In the genomic region with DNA sequence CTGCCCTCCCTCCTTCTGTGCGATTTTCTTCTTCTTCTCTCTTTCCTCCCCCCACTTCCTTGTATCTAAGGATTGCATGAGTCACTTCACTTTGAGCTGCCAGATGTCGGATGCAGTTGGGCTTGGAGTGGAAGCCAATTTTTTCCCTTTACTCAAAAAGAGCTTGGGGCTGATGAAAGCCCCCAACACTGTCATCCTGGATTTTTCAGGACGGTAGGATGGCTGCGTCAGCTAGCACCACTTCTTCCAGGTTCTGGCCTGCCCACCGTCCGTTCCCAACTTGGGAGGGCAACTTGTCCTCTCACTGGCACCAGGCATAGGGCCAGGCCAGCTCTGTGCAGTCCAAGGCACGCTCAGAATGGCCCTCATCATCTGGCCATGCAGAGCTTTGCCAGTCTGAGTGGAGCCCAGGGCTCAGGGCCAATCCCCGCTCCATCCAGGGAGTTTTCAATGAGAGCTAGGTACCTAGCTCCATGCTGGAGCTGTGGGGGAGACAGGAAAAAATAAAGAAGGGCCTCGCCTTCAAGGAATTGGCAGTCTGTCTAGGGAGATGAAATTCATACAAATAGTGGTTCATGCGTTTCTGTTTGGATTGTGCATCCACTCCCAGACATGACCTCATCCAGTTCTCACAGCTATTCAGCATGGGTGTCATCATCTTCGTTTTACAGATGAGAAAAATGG, we compare ENCODE assay signal across 8 cellular contexts. TPM values are rescaled to one million over a fixed set of nuclear protein-coding genes. Genes with fewer than 3 reads are reported as not detected.
DNase-seq lines count a peak whose midpoint lies in the region; ATAC-seq, FAIRE-seq and TF ChIP-seq lines count a peak whose summit lies in the region.

No MANE protein-coding gene starts in this region.

- peak; percentile 64 to 74 for ATAC-seq in A549
- ATAC-seq in activated CD8-positive, alpha-beta T cell treated with anti-CD3 and anti-CD28 coated beads, Interleukin-2, amount 10 ng/mL, durations not matched to agents 7 days and 5 days: no peak
- ATAC-seq in GM21515 (IDR thresholded peaks at IDR 0.05; ENCODE audit: unreplicated experiment): no peak

- H2AFZ ChIP-seq in mesenchymal stem cell (ENCODE audit: low read depth, low read length): no peak overlapping the region

- H2AK5ac ChIP-seq in mesenchymal stem cell (ENCODE audit: low read length, severe bottlenecking): no peak overlapping the region

- H3K23ac ChIP-seq in mesenchymal stem cell (ENCODE audit: low read length in 2 of 2): no peak overlapping the region

- H3K27ac Mint-ChIP-seq in chondrocyte (ENCODE audit: unreplicated experiment): peak overlapping the region; percentile 99
- H3K27ac Mint-ChIP-seq in activated CD8-positive, alpha-beta T cell treated with anti-CD3 and anti-CD28 coated beads, Interleukin-2, amount 10 ng/mL, durations not matched to agents 7 days and 5 days: no peak overlapping the region

- H3K14ac ChIP-seq in mesenchymal stem cell (ENCODE audit: low read length in 2 of 2): no peak overlapping the region

- H3K4me2 ChIP-seq in A549 (peak overlapping the region; percentile 60), mesenchymal stem cell (ENCODE audit: low read length, poor library complexity, severe bottlenecking) (no peak overlapping the region)

- peak overlapping the region; percentile 51 for H2BK120ac ChIP-seq in mesenchymal stem cell (ENCODE audit: low read depth, low read length)

- no peak overlapping the region for H3K4me3 ChIP-seq in A549
- peak overlapping the region in 1 of 2 experiments; percentile 47 for H3K4me3 ChIP-seq in mesenchymal stem cell (ENCODE audit: insufficient read depth in 1 of 2, low read depth in 1 of 2, low read length in 2 of 2)

- no peak for FAIRE-seq in A549 (lab: Jason Lieb, UNC)

- peak overlapping the region; percentile 72 for H4K91ac ChIP-seq in mesenchymal stem cell (ENCODE audit: low read length)

- 32% methylated on average over 7 of the region's 11 CpGs for WGBS in A549 (ENCODE audit: missing lambda C conversion rate)
- 51% methylated on average over 10 of the region's 11 CpGs for WGBS in mesenchymal stem cell

- H3K27me3 Mint-ChIP-seq in chondrocyte (ENCODE audit: low read depth): no peaks in the 10 kb centered on the region
- no peaks in the 10 kb centered on the region for H3K27me3 Mint-ChIP-seq in activated CD8-positive, alpha-beta T cell treated with anti-CD3 and anti-CD28 coated beads, Interleukin-2, amount 10 ng/mL, durations not matched to agents 7 days and 5 days (ENCODE audit: low read depth)

- POLR2A ChIA-PET in A549 (lab: Yijun Ruan, JAX): no interaction called here
- POLR2A ChIA-PET in activated CD8-positive, alpha-beta T cell treated with anti-CD3 and anti-CD28 coated beads, Interleukin-2, amount 10 ng/mL, durations not matched to agents 7 days and 5 days (lab: Charles Lee): no interaction called here

- CTCF ChIA-PET in A549 (lab: Yijun Ruan, JAX): interaction anchor here (0.9 to 1.6 kb wide), 5 partner anchors 12 to 163 kb away, joined by 3 to 4 read pairs (median 4); no protein-coding TSS in a partner anchor
- CTCF ChIA-PET in activated CD8-positive, alpha-beta T cell treated with anti-CD3 and anti-CD28 coated beads, Interleukin-2, amount 10 ng/mL, durations not matched to agents 7 days and 5 days (lab: Charles Lee): no interaction called here

- peak overlapping the region in 1 of 2 experiments; percentile 39 for H3K4ac ChIP-seq in mesenchymal stem cell (ENCODE audit: low read depth in 1 of 2, low read length in 2 of 2)

- TF ChIP-seq RAD21 in A549 (conservative IDR thresholded peaks at IDR 0.05 in 1 of 2, IDR thresholded peaks at IDR 0.05 in 1 of 2): no peak

- H3K9ac ChIP-seq in mesenchymal stem cell (ENCODE audit: low read length): peak overlapping the region; percentile 55

- H2BK5ac ChIP-seq in mesenchymal stem cell (ENCODE audit: low read depth, low read length, poor library complexity, severe bottlenecking): no peak overlapping the region

- no peak for TF ChIP-seq CTCF in A549 (IDR thresholded peaks at IDR 0.05)
- TF ChIP-seq CTCF in chondrocyte (IDR thresholded peaks at IDR 0.05): no peak
- TF ChIP-seq CTCF in GM20000 (IDR thresholded peaks at IDR 0.05; ENCODE audit: extremely low read depth, missing control alignments): no peak

- no peak for TF ChIP-seq POLR2A in A549 (IDR thresholded peaks at IDR 0.05; ENCODE audit: low read length)

- peaks cover 11 to 16% of the 10 kb centered on the region in 2 experiments for H3K27me3 ChIP-seq in mesenchymal stem cell (ENCODE audit: control insufficient read depth in 1 of 2, insufficient read depth in 1 of 2, low read length in 2 of 2)

- no peaks in the 10 kb centered on the region for H3K36me3 Mint-ChIP-seq in chondrocyte (ENCODE audit: low read depth)
- no peaks in the 10 kb centered on the region for H3K36me3 Mint-ChIP-seq in activated CD8-positive, alpha-beta T cell treated with anti-CD3 and anti-CD28 coated beads, Interleukin-2, amount 10 ng/mL, durations not matched to agents 7 days and 5 days (ENCODE audit: low read depth)

- H3K36me3 ChIP-seq in mesenchymal stem cell (ENCODE audit: control insufficient read depth in 1 of 2, insufficient read depth in 2 of 2, low read depth in 1 of 2, low read length in 2 of 2): no peaks in the 10 kb centered on the region

- H3K4me1 ChIP-seq in A549: peaks cover 29% of the 10 kb centered on the region
- peaks cover 21% of the 10 kb centered on the region for H3K4me1 ChIP-seq in mesenchymal stem cell (ENCODE audit: control insufficient read depth, insufficient read depth, low read depth, low read length)

- peak overlapping the region; percentile 69 to 83 for H3K27ac ChIP-seq in A549
- H3K27ac ChIP-seq in mesenchymal stem cell (ENCODE audit: low read length, poor library complexity, severe bottlenecking): peak overlapping the region; percentile 41

- peak overlapping the region; percentile 67 for H4K8ac ChIP-seq in mesenchymal stem cell (ENCODE audit: low read length)

- no peak overlapping the region for H2BK15ac ChIP-seq in mesenchymal stem cell (ENCODE audit: low read depth, poor library complexity, severe bottlenecking)

- no peaks in the 10 kb centered on the region for H3K9me3 Mint-ChIP-seq in chondrocyte (ENCODE audit: low read depth)
- no peaks in the 10 kb centered on the region for H3K9me3 Mint-ChIP-seq in activated CD8-positive, alpha-beta T cell treated with anti-CD3 and anti-CD28 coated beads, Interleukin-2, amount 10 ng/mL, durations not matched to agents 7 days and 5 days (ENCODE audit: insufficient read depth)

- peak; percentile 32 to 55 for DNase-seq in A549 (ENCODE audit: low read depth in 1 of 2, low spot score in 1 of 2)
- peak; percentile 10 to 42 for DNase-seq in Kasumi-1 (lab: John Stamatoyannopoulos, UW)
- no peak for DNase-seq in chondrocyte (ENCODE audit: low spot score)
- peak; percentile 83 for DNase-seq in mesenchymal stem cell
- no peak for DNase-seq in activated CD8-positive, alpha-beta T cell treated with anti-CD3 and anti-CD28 coated beads, Interleukin-2, amount 10 ng/mL, durations not matched to agents 7 days and 5 days
- DNase-seq in CD1c-positive myeloid dendritic cell (ENCODE audit: extremely low spot score): no peak
- no peak for DNase-seq in GM20000 (ENCODE audit: low spot score)

- H3K79me1 ChIP-seq in mesenchymal stem cell (replicated peaks; ENCODE audit: low read length, poor library complexity, severe bottlenecking): no peaks in the 10 kb centered on the region

- H3K9me3 ChIP-seq in A549 (no peaks in the 10 kb centered on the region), mesenchymal stem cell (ENCODE audit: control insufficient read depth, low read length) (no peaks in the 10 kb centered on the region)

- H2BK12ac ChIP-seq in mesenchymal stem cell (ENCODE audit: low read length in 2 of 2): peak overlapping the region; percentile 15 to 64

- H3K4me3 Mint-ChIP-seq in chondrocyte (ENCODE audit: unreplicated experiment): no peak overlapping the region
- no peak overlapping the region for H3K4me3 Mint-ChIP-seq in activated CD8-positive, alpha-beta T cell treated with anti-CD3 and anti-CD28 coated beads, Interleukin-2, amount 10 ng/mL, durations not matched to agents 7 days and 5 days

- H3K4me1 Mint-ChIP-seq in chondrocyte (ENCODE audit: low read depth): peaks cover 57% of the 10 kb centered on the region
- H3K4me1 Mint-ChIP-seq in activated CD8-positive, alpha-beta T cell treated with anti-CD3 and anti-CD28 coated beads, Interleukin-2, amount 10 ng/mL, durations not matched to agents 7 days and 5 days (ENCODE audit: low read depth): peaks cover 10% of the 10 kb centered on the region

- peak overlapping the region; percentile 34 to 52 for H3K18ac ChIP-seq in mesenchymal stem cell (ENCODE audit: low read depth in 1 of 2, low read length in 2 of 2)

- no peak for TF ChIP-seq EP300 in A549 (IDR thresholded peaks at IDR 0.05)

TF ChIP-seq in A549, 52 proteins besides CTCF, POLR2A, EP300 and RAD21:
- TF ChIP-seq NR3C1 (IDR thresholded peaks at IDR 0.05) (no peak), MYC (IDR thresholded peaks at IDR 0.05; ENCODE audit: borderline replicate concordance, low read length) (no peak), RFX5 (IDR thresholded peaks at IDR 0.05) (no peak), FOSL2 (IDR thresholded peaks at IDR 0.05) (no peak), FOSL2 (CRISPR knock-in tag; IDR thresholded peaks at IDR 0.05) (0 out of 2 replicates have a peak, but pooled peaks have one; percentile 41)
- TF ChIP-seq, protein P1, sequence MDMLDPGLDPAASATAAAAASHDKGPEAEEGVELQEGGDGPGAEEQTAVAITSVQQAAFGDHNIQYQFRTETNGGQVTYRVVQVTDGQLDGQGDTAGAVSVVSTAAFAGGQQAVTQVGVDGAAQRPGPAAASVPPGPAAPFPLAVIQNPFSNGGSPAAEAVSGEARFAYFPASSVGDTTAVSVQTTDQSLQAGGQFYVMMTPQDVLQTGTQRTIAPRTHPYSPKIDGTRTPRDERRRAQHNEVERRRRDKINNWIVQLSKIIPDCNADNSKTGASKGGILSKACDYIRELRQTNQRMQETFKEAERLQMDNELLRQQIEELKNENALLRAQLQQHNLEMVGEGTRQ (IDR thresholded peaks at IDR 0.05): 0 out of 2 replicates have a peak, but pooled peaks have one; percentile 11

RNA-seq across cellular contexts. Expression of gene INSYN1, which starts 47.7 kb away (rescaled TPM):
- polyA plus RNA-seq in A549 (2011; rRNA removed): 0.48 and 0.54 TPM in 2 replicates
- 1.7 and 2.4 TPM in 2 replicates for polyA plus RNA-seq in A549 (2012; cell fraction: cytosol; rRNA removed)
- 2.2 and 2.3 TPM in 2 replicates for polyA plus RNA-seq in A549 (2012; cell fraction: nucleus; rRNA removed)
- 0.84 to 1.9 TPM (median 1.1 TPM) in 3 replicates for polyA plus RNA-seq in A549 (2017; fragmentation: RNase III; extraction: RNeasy Plus Mini Kit Qiagen cat#74134 plus additional on column Dnase treatment)
- polyA minus RNA-seq in A549 (2011; rRNA and poly(A)+ RNA removed): 0.45 and 0.78 TPM in 2 replicates
- total RNA-seq in chondrocyte: 9.9 to 24.9 TPM (median 23.0 TPM) in 3 replicates
- 0.64 TPM for polyA plus RNA-seq in mesenchymal stem cell (2013, experiment 1 of 2)
- polyA plus RNA-seq in mesenchymal stem cell (2013, experiment 2 of 2): 0.78 TPM
- not detected for total RNA-seq in activated CD8-positive, alpha-beta T cell treated with anti-CD3 and anti-CD28 coated beads, Interleukin-2, amount 10 ng/mL, durations not matched to agents 7 days and 5 days

Comparison
In these comparisons a context has a peak if more than half of its experiments do, and no peak if none do; other contexts are left out.
1. ATAC-seq: peak in A549 (2 of 2); none in activated CD8-positive, alpha-beta T cell treated with anti-CD3 and anti-CD28 coated beads, Interleukin-2, amount 10 ng/mL, durations not matched to agents 7 days and 5 days (single experiment) and GM21515 (single experiment).
2. DNase-seq: peak in A549 (2 of 2), Kasumi-1 (2 of 2) and mesenchymal stem cell (single experiment); none in chondrocyte (single experiment), activated CD8-positive, alpha-beta T cell treated with anti-CD3 and anti-CD28 coated beads, Interleukin-2, amount 10 ng/mL, durations not matched to agents 7 days and 5 days (single experiment), CD1c-positive myeloid dendritic cell (single experiment) and GM20000 (single experiment).
3. RNA of gene INSYN1, which starts 47.7 kb away (total RNA-seq): 9.9 to 24.9 TPM in chondrocyte; not detected in activated CD8-positive, alpha-beta T cell treated with anti-CD3 and anti-CD28 coated beads, Interleukin-2, amount 10 ng/mL, durations not matched to agents 7 days and 5 days; every median in the first group is over 10 times any median in the second.